In genomic region chr14:24310387-24310665, GRCh38 we compare ENCODE assay signal across 9 cellular contexts. TPM values are rescaled to one million over a fixed set of nuclear protein-coding genes. Genes with fewer than 3 reads are reported as not detected.
DNase-seq lines count a peak whose midpoint lies in the region; ATAC-seq, FAIRE-seq and TF ChIP-seq lines count a peak whose summit lies in the region.
"Had no signal": no experiment of that assay in that cellular context is flagged by ENCODE, and none has a peak within 500 bp of the region (broad histone marks: within the 10 kb centered on the region; RNA-seq: fewer than 3 reads in every experiment).

No MANE protein-coding gene starts in this region.

- H3K27ac ChIP-seq in HepG2 (ENCODE audit: extremely low read length, insufficient read depth, low read length) (peak overlapping the region; percentile 4), substantia nigra (ENCODE audit: low read depth, low read length, poor library complexity, severe bottlenecking) (peak overlapping the region; percentile 59)

- no peak overlapping the region for H3K4me2 ChIP-seq in HepG2 (ENCODE audit: low read depth, low read length)

- H3K4me3 Mint-ChIP-seq in T-helper 2 cell treated with Interferon-gamma antibody and Interleukin-4, amounts not matched to agents 5 μg/mL and 100 μg/mL, for 36 hours, result peak overlapping the region; percentile 87

- peaks cover 18% of the 10 kb centered on the region for H3K36me3 ChIP-seq in adipocyte (ENCODE audit: control insufficient read depth, insufficient read depth, low read length, severe bottlenecking)
- peaks cover 15 to 17% of the 10 kb centered on the region in 2 experiments for H3K36me3 ChIP-seq in HepG2 (replicated peaks in 1 of 2; ENCODE audit: control insufficient read depth in 1 of 2, insufficient read depth in 2 of 2, low read length in 2 of 2)

- peaks cover 22% of the 10 kb centered on the region for H3K4me1 ChIP-seq in adipocyte (ENCODE audit: control insufficient read depth, insufficient read depth, low read length)
- H3K4me1 ChIP-seq in HepG2 (ENCODE audit: insufficient read depth, low read length), result peaks cover 59% of the 10 kb centered on the region

- H3K27me3 ChIP-seq in adipocyte (replicated peaks; ENCODE audit: control insufficient read depth, insufficient read depth, low read length) (no peaks in the 10 kb centered on the region), HepG2 (ENCODE audit: control insufficient read depth in 1 of 2, insufficient read depth in 2 of 2, low read length in 2 of 2) (no peaks in the 10 kb centered on the region; a peak in 1 of 5 replicates)

- no peak for FAIRE-seq in HepG2 (lab: Jason Lieb, UNC)

- POLR2A ChIA-PET in HepG2 (lab: Yijun Ruan, JAX), result interaction anchor here (0.8 to 24.7 kb wide), 6 partner anchors 8 to 215 kb away, joined by 3 to 850 read pairs (median 17); partner anchors contain the start of genes CHMP4A, DHRS1, GMPR2 and NEDD8

- no peak overlapping the region for H2AFZ ChIP-seq in HepG2 (ENCODE audit: low read length)

- H4K20me1 ChIP-seq in HepG2 (ENCODE audit: insufficient read depth, low read length), result no peaks in the 10 kb centered on the region

- TF ChIP-seq POLR2A in HepG2 (IDR thresholded peaks at IDR 0.05; ENCODE audit: insufficient read depth in 1 of 2, low read depth in 2 of 2, low read length in 2 of 2), result no peak

- H3K9me3 Mint-ChIP-seq in T-helper 2 cell treated with Interferon-gamma antibody and Interleukin-4, amounts not matched to agents 5 μg/mL and 100 μg/mL, for 36 hours, result no peaks in the 10 kb centered on the region

- no peak for ATAC-seq in HepG2
- ATAC-seq in GM19452 (IDR thresholded peaks at IDR 0.05; ENCODE audit: unreplicated experiment), result no peak

- WGBS in HepG2 (ENCODE audit: low lambda C conversion rate), result 88% methylated on average over 4 of the region's 4 CpGs

- H3K27me3 Mint-ChIP-seq in T-helper 2 cell treated with Interferon-gamma antibody and Interleukin-4, amounts not matched to agents 5 μg/mL and 100 μg/mL, for 36 hours (ENCODE audit: low read depth), result no peaks in the 10 kb centered on the region

- CTCF ChIA-PET in HepG2 (lab: Yijun Ruan, JAX; ENCODE audit: low intra/inter-chr PET ratio, low total read pairs), result interaction anchor here (3.4 kb wide), 1 partner anchor 12 kb away, joined by 45 read pairs; the partner anchor contains the start of genes DHRS1 and NOP9

- H3K36me3 Mint-ChIP-seq in T-helper 2 cell treated with Interferon-gamma antibody and Interleukin-4, amounts not matched to agents 5 μg/mL and 100 μg/mL, for 36 hours (ENCODE audit: low read depth), result peaks cover 51% of the 10 kb centered on the region

- no TSS peak for BruUV-seq in HepG2 (replicated peaks; lab: Mats Ljungman, UMichigan)

- peak overlapping the region; percentile 77 for H3K27ac Mint-ChIP-seq in T-helper 2 cell treated with Interferon-gamma antibody and Interleukin-4, amounts not matched to agents 5 μg/mL and 100 μg/mL, for 36 hours

- no peak for DNase-seq in T-helper 2 cell treated with Interferon-gamma antibody and Interleukin-4, amounts not matched to agents 5 μg/mL and 100 μg/mL, for 36 hours (ENCODE audit: low spot score)
- DNase-seq in T-helper 2 cell, result no peak
- DNase-seq in adipocyte (ENCODE audit: low read depth), result no peak
- DNase-seq in HepG2 (ENCODE audit: low spot score), result no peak
- no peak for DNase-seq in substantia nigra (lab: John Stamatoyannopoulos, UW)
- no peak for DNase-seq in GM10266 (ENCODE audit: extremely low spot score)
- no peak for DNase-seq in activated effector memory CD4-positive, alpha-beta T cell treated with Interleukin-2 at 50 U/mL for 16 hours

- H3K9ac ChIP-seq in adipocyte (ENCODE audit: low read length), result peak overlapping the region; percentile 54
- no peak overlapping the region for H3K9ac ChIP-seq in HepG2 (ENCODE audit: insufficient read depth, low read depth, low read length)

- in situ Hi-C loops in HepG2 (cut with HindIII; ENCODE audit: extremely low pct_ligation_motif_present, low pct_unique_long_range_greater_than_20kb), result no loop called here

- intact Hi-C loops in HepG2 (cut with micrococcal nuclease; ENCODE audit: unreplicated experiment), result no loop called here

- H3K9me3 ChIP-seq in adipocyte (ENCODE audit: control insufficient read depth, low read length) (no peaks in the 10 kb centered on the region), HepG2 (ENCODE audit: low read length) (no peaks in the 10 kb centered on the region)

- TF ChIP-seq CTCF in HepG2 (CRISPR knock-in tag; IDR thresholded peaks at IDR 0.05) (no peak), GM10266 (IDR thresholded peaks at IDR 0.05; ENCODE audit: control insufficient read depth, insufficient read depth, low read depth, missing control alignments) (no peak)

- peak overlapping the region; percentile 68 for H3K4me3 ChIP-seq in adipocyte (ENCODE audit: low read length)
- no peak overlapping the region for H3K4me3 ChIP-seq in HepG2 (replicated peaks in 1 of 3; ENCODE audit: insufficient read depth in 1 of 3, low read depth in 2 of 3, low read length in 3 of 3)

- no peak for TF ChIP-seq RAD21 in HepG2 (CRISPR knock-in tag; IDR thresholded peaks at IDR 0.05)

- peaks cover 9% of the 10 kb centered on the region for H3K79me2 ChIP-seq in HepG2 (ENCODE audit: insufficient read depth, low read length)

- H3K4me1 Mint-ChIP-seq in T-helper 2 cell treated with Interferon-gamma antibody and Interleukin-4, amounts not matched to agents 5 μg/mL and 100 μg/mL, for 36 hours (ENCODE audit: low read depth), result peaks cover 59% of the 10 kb centered on the region

- TF ChIP-seq EP300 in HepG2 (IDR thresholded peaks at IDR 0.05; ENCODE audit: low read depth in 2 of 2, low read length in 2 of 2) (no peak), HepG2 (CRISPR knock-in tag; IDR thresholded peaks at IDR 0.05; ENCODE audit: borderline replicate concordance) (no peak)

RNA-seq across cellular contexts. Expression of gene LTB4R2, which starts 0.4 kb away (rescaled TPM):
- total RNA-seq in HepG2 (2016; rRNA removed; fragmentation: Illumina TruSeq; extraction: Trizol), result 1.4 and 6.9 TPM in 2 replicates
- 0.40 and 0.44 TPM in 2 replicates for total RNA-seq in HepG2 (2016; cell fraction: cytosol; rRNA removed; fragmentation: Illumina TruSeq; extraction: Trizol; ENCODE audit: low read depth)
- total RNA-seq in HepG2 (2016; cell fraction: insoluble cytoplasmic fraction; rRNA removed; fragmentation: Illumina TruSeq; extraction: Trizol), result 1.7 and 7.1 TPM in 2 replicates
- total RNA-seq in HepG2 (2016; cell fraction: membrane; rRNA removed; fragmentation: Illumina TruSeq; extraction: Trizol), result 0.93 and 1.2 TPM in 2 replicates
- 10.5 and 12.4 TPM in 2 replicates for total RNA-seq in HepG2 (2016; cell fraction: nucleus; rRNA removed; fragmentation: Illumina TruSeq; extraction: Trizol)
- 3.9 and 6.1 TPM in 2 replicates for polyA plus RNA-seq in HepG2 (2011; rRNA removed)
- polyA plus RNA-seq in HepG2 (2011; cell fraction: cytosol; rRNA removed), result 0.65 and 1.5 TPM in 2 replicates
- 94.5 and 110 TPM in 2 replicates for polyA plus RNA-seq in HepG2 (2011; cell fraction: nucleus; rRNA removed)
- polyA plus RNA-seq in HepG2 (2012), result 4.0 and 7.4 TPM in 2 replicates
- polyA plus RNA-seq in HepG2 (2016; cell fraction: cytosol; fragmentation: Illumina TruSeq; extraction: Trizol; ENCODE audit: low read depth), result 0.31 and 0.36 TPM in 2 replicates
- polyA plus RNA-seq in HepG2 (2016; cell fraction: insoluble cytoplasmic fraction; fragmentation: Illumina TruSeq; extraction: Trizol; ENCODE audit: low read depth), result 1.1 and 1.5 TPM in 2 replicates
- 0.33 and 0.39 TPM in 2 replicates for polyA plus RNA-seq in HepG2 (2016; cell fraction: membrane; fragmentation: Illumina TruSeq; extraction: Trizol; ENCODE audit: low read depth)
- 19.7 and 20.2 TPM in 2 replicates for polyA plus RNA-seq in HepG2 (2016; cell fraction: nucleus; fragmentation: Illumina TruSeq; extraction: Trizol; ENCODE audit: insufficient read depth, low read depth)
- polyA minus RNA-seq in HepG2 (2011; rRNA and poly(A)+ RNA removed; ENCODE audit: low replicate concordance), result 7.7 and 12.0 TPM in 2 replicates
- polyA minus RNA-seq in HepG2 (2011; cell fraction: cytosol; rRNA and poly(A)+ RNA removed), result 1.2 TPM in 2 replicates
- polyA minus RNA-seq in HepG2 (2011; cell fraction: nucleus; rRNA and poly(A)+ RNA removed), result 40.7 and 44.3 TPM in 2 replicates

RNA-seq across cellular contexts. Expression of gene LTB4R, which starts 1.0 kb away (rescaled TPM):
- 1.00 and 3.2 TPM in 2 replicates for total RNA-seq in HepG2 (2016; rRNA removed; fragmentation: Illumina TruSeq; extraction: Trizol)
- 0.40 and 0.53 TPM in 2 replicates for total RNA-seq in HepG2 (2016; cell fraction: cytosol; rRNA removed; fragmentation: Illumina TruSeq; extraction: Trizol; ENCODE audit: low read depth)
- 0.25 and 2.9 TPM in 2 replicates for total RNA-seq in HepG2 (2016; cell fraction: insoluble cytoplasmic fraction; rRNA removed; fragmentation: Illumina TruSeq; extraction: Trizol)
- 0.55 and 0.59 TPM in 2 replicates for total RNA-seq in HepG2 (2016; cell fraction: membrane; rRNA removed; fragmentation: Illumina TruSeq; extraction: Trizol)
- 4.9 and 6.3 TPM in 2 replicates for total RNA-seq in HepG2 (2016; cell fraction: nucleus; rRNA removed; fragmentation: Illumina TruSeq; extraction: Trizol)
- polyA plus RNA-seq in HepG2 (2011; rRNA removed), result 8.2 and 12.4 TPM in 2 replicates
- polyA plus RNA-seq in HepG2 (2011; cell fraction: cytosol; rRNA removed), result 1.2 and 1.9 TPM in 2 replicates
- 89.0 and 109 TPM in 2 replicates for polyA plus RNA-seq in HepG2 (2011; cell fraction: nucleus; rRNA removed)
- 9.0 and 9.1 TPM in 2 replicates for polyA plus RNA-seq in HepG2 (2012)
- polyA plus RNA-seq in HepG2 (2016; cell fraction: cytosol; fragmentation: Illumina TruSeq; extraction: Trizol; ENCODE audit: low read depth), result 0.10 and 0.24 TPM in 2 replicates
- 0.76 and 0.87 TPM in 2 replicates for polyA plus RNA-seq in HepG2 (2016; cell fraction: insoluble cytoplasmic fraction; fragmentation: Illumina TruSeq; extraction: Trizol; ENCODE audit: low read depth)
- 0.37 and 0.90 TPM in 2 replicates for polyA plus RNA-seq in HepG2 (2016; cell fraction: membrane; fragmentation: Illumina TruSeq; extraction: Trizol; ENCODE audit: low read depth)
- polyA plus RNA-seq in HepG2 (2016; cell fraction: nucleus; fragmentation: Illumina TruSeq; extraction: Trizol; ENCODE audit: insufficient read depth, low read depth), result 22.4 and 23.6 TPM in 2 replicates
- polyA minus RNA-seq in HepG2 (2011; rRNA and poly(A)+ RNA removed; ENCODE audit: low replicate concordance), result 13.2 and 32.8 TPM in 2 replicates
- polyA minus RNA-seq in HepG2 (2011; cell fraction: cytosol; rRNA and poly(A)+ RNA removed), result 0.30 and 1.5 TPM in 2 replicates
- 17.3 and 18.9 TPM in 2 replicates for polyA minus RNA-seq in HepG2 (2011; cell fraction: nucleus; rRNA and poly(A)+ RNA removed)

RNA-seq across cellular contexts. Expression of gene CIDEB, which starts 2.5 kb away (rescaled TPM):
- 22.4 and 35.8 TPM in 2 replicates for total RNA-seq in HepG2 (2016; rRNA removed; fragmentation: Illumina TruSeq; extraction: Trizol)
- total RNA-seq in HepG2 (2016; cell fraction: cytosol; rRNA removed; fragmentation: Illumina TruSeq; extraction: Trizol; ENCODE audit: low read depth), result 7.4 and 8.6 TPM in 2 replicates
- 25.0 and 33.5 TPM in 2 replicates for total RNA-seq in HepG2 (2016; cell fraction: insoluble cytoplasmic fraction; rRNA removed; fragmentation: Illumina TruSeq; extraction: Trizol)
- total RNA-seq in HepG2 (2016; cell fraction: membrane; rRNA removed; fragmentation: Illumina TruSeq; extraction: Trizol), result 10.2 and 11.5 TPM in 2 replicates
- 35.1 and 36.7 TPM in 2 replicates for total RNA-seq in HepG2 (2016; cell fraction: nucleus; rRNA removed; fragmentation: Illumina TruSeq; extraction: Trizol)
- polyA plus RNA-seq in HepG2 (2011; rRNA removed), result 110 and 143 TPM in 2 replicates
- 88.2 and 112 TPM in 2 replicates for polyA plus RNA-seq in HepG2 (2011; cell fraction: cytosol; rRNA removed)
- polyA plus RNA-seq in HepG2 (2011; cell fraction: nucleus; rRNA removed), result 47.6 and 66.7 TPM in 2 replicates
- 94.8 and 120 TPM in 2 replicates for polyA plus RNA-seq in HepG2 (2012)
- polyA plus RNA-seq in HepG2 (2016; cell fraction: cytosol; fragmentation: Illumina TruSeq; extraction: Trizol; ENCODE audit: low read depth), result 15.9 and 18.8 TPM in 2 replicates
- polyA plus RNA-seq in HepG2 (2016; cell fraction: insoluble cytoplasmic fraction; fragmentation: Illumina TruSeq; extraction: Trizol; ENCODE audit: low read depth), result 56.4 and 59.4 TPM in 2 replicates
- 21.0 and 22.1 TPM in 2 replicates for polyA plus RNA-seq in HepG2 (2016; cell fraction: membrane; fragmentation: Illumina TruSeq; extraction: Trizol; ENCODE audit: low read depth)
- 101 TPM in 2 replicates for polyA plus RNA-seq in HepG2 (2016; cell fraction: nucleus; fragmentation: Illumina TruSeq; extraction: Trizol; ENCODE audit: insufficient read depth, low read depth)
- polyA minus RNA-seq in HepG2 (2011; rRNA and poly(A)+ RNA removed; ENCODE audit: low replicate concordance), result 15.9 and 85.1 TPM in 2 replicates
- polyA minus RNA-seq in HepG2 (2011; cell fraction: cytosol; rRNA and poly(A)+ RNA removed), result 34.0 and 49.4 TPM in 2 replicates
- polyA minus RNA-seq in HepG2 (2011; cell fraction: nucleus; rRNA and poly(A)+ RNA removed), result 21.4 and 33.2 TPM in 2 replicates
- total RNA-seq: NCI-H460 had no signal

RNA-seq across cellular contexts. Expression of gene NOP9, which starts 10.7 kb away (rescaled TPM):
- total RNA-seq in HepG2 (2016; rRNA removed; fragmentation: Illumina TruSeq; extraction: Trizol), result 61.6 and 64.5 TPM in 2 replicates
- 2.7 and 3.4 TPM in 2 replicates for total RNA-seq in HepG2 (2016; cell fraction: cytosol; rRNA removed; fragmentation: Illumina TruSeq; extraction: Trizol; ENCODE audit: low read depth)
- total RNA-seq in HepG2 (2016; cell fraction: insoluble cytoplasmic fraction; rRNA removed; fragmentation: Illumina TruSeq; extraction: Trizol), result 58.5 and 62.7 TPM in 2 replicates
- total RNA-seq in HepG2 (2016; cell fraction: membrane; rRNA removed; fragmentation: Illumina TruSeq; extraction: Trizol), result 11.3 and 12.5 TPM in 2 replicates
- 38.6 and 43.3 TPM in 2 replicates for total RNA-seq in HepG2 (2016; cell fraction: nucleus; rRNA removed; fragmentation: Illumina TruSeq; extraction: Trizol)
- polyA plus RNA-seq in HepG2 (2011; rRNA removed), result 24.5 and 33.8 TPM in 2 replicates
- polyA plus RNA-seq in HepG2 (2011; cell fraction: cytosol; rRNA removed), result 19.8 and 21.2 TPM in 2 replicates
- 82.1 and 94.5 TPM in 2 replicates for polyA plus RNA-seq in HepG2 (2011; cell fraction: nucleus; rRNA removed)
- polyA plus RNA-seq in HepG2 (2012), result 28.7 and 29.6 TPM in 2 replicates
- polyA plus RNA-seq in HepG2 (2016; cell fraction: cytosol; fragmentation: Illumina TruSeq; extraction: Trizol; ENCODE audit: low read depth), result 1.9 and 2.1 TPM in 2 replicates
- 38.5 and 40.4 TPM in 2 replicates for polyA plus RNA-seq in HepG2 (2016; cell fraction: insoluble cytoplasmic fraction; fragmentation: Illumina TruSeq; extraction: Trizol; ENCODE audit: low read depth)
- polyA plus RNA-seq in HepG2 (2016; cell fraction: membrane; fragmentation: Illumina TruSeq; extraction: Trizol; ENCODE audit: low read depth), result 3.8 and 5.1 TPM in 2 replicates
- polyA plus RNA-seq in HepG2 (2016; cell fraction: nucleus; fragmentation: Illumina TruSeq; extraction: Trizol; ENCODE audit: insufficient read depth, low read depth), result 39.2 and 41.4 TPM in 2 replicates
- 80.1 and 104 TPM in 2 replicates for polyA minus RNA-seq in HepG2 (2011; rRNA and poly(A)+ RNA removed; ENCODE audit: low replicate concordance)
- 32.3 and 42.1 TPM in 2 replicates for polyA minus RNA-seq in HepG2 (2011; cell fraction: cytosol; rRNA and poly(A)+ RNA removed)
- polyA minus RNA-seq in HepG2 (2011; cell fraction: nucleus; rRNA and poly(A)+ RNA removed), result 65.5 and 77.8 TPM in 2 replicates

RNA-seq across cellular contexts. Expression of gene DHRS1, which starts 10.7 kb away (rescaled TPM):
- total RNA-seq in HepG2 (2016; rRNA removed; fragmentation: Illumina TruSeq; extraction: Trizol), result 46.3 and 60.8 TPM in 2 replicates
- total RNA-seq in HepG2 (2016; cell fraction: cytosol; rRNA removed; fragmentation: Illumina TruSeq; extraction: Trizol; ENCODE audit: low read depth), result 11.6 and 11.9 TPM in 2 replicates
- total RNA-seq in HepG2 (2016; cell fraction: insoluble cytoplasmic fraction; rRNA removed; fragmentation: Illumina TruSeq; extraction: Trizol), result 42.0 and 55.8 TPM in 2 replicates
- total RNA-seq in HepG2 (2016; cell fraction: membrane; rRNA removed; fragmentation: Illumina TruSeq; extraction: Trizol), result 12.0 and 12.3 TPM in 2 replicates
- total RNA-seq in HepG2 (2016; cell fraction: nucleus; rRNA removed; fragmentation: Illumina TruSeq; extraction: Trizol), result 49.1 and 52.1 TPM in 2 replicates
- polyA plus RNA-seq in HepG2 (2011; rRNA removed), result 49.8 and 52.2 TPM in 2 replicates
- 67.8 and 85.2 TPM in 2 replicates for polyA plus RNA-seq in HepG2 (2011; cell fraction: cytosol; rRNA removed)
- 332 and 353 TPM in 2 replicates for polyA plus RNA-seq in HepG2 (2011; cell fraction: nucleus; rRNA removed)
- polyA plus RNA-seq in HepG2 (2012), result 61.8 and 63.4 TPM in 2 replicates
- 5.3 and 7.0 TPM in 2 replicates for polyA plus RNA-seq in HepG2 (2016; cell fraction: cytosol; fragmentation: Illumina TruSeq; extraction: Trizol; ENCODE audit: low read depth)
- 57.6 and 62.6 TPM in 2 replicates for polyA plus RNA-seq in HepG2 (2016; cell fraction: insoluble cytoplasmic fraction; fragmentation: Illumina TruSeq; extraction: Trizol; ENCODE audit: low read depth)
- 8.9 and 12.3 TPM in 2 replicates for polyA plus RNA-seq in HepG2 (2016; cell fraction: membrane; fragmentation: Illumina TruSeq; extraction: Trizol; ENCODE audit: low read depth)
- polyA plus RNA-seq in HepG2 (2016; cell fraction: nucleus; fragmentation: Illumina TruSeq; extraction: Trizol; ENCODE audit: insufficient read depth, low read depth), result 109 and 114 TPM in 2 replicates
- polyA minus RNA-seq in HepG2 (2011; rRNA and poly(A)+ RNA removed; ENCODE audit: low replicate concordance), result 61.8 and 172 TPM in 2 replicates
- polyA minus RNA-seq in HepG2 (2011; cell fraction: cytosol; rRNA and poly(A)+ RNA removed), result 39.8 and 45.8 TPM in 2 replicates
- 57.2 and 59.4 TPM in 2 replicates for polyA minus RNA-seq in HepG2 (2011; cell fraction: nucleus; rRNA and poly(A)+ RNA removed)
